1 cellular context compared by ENCODE assay signal in the genomic region with DNA sequence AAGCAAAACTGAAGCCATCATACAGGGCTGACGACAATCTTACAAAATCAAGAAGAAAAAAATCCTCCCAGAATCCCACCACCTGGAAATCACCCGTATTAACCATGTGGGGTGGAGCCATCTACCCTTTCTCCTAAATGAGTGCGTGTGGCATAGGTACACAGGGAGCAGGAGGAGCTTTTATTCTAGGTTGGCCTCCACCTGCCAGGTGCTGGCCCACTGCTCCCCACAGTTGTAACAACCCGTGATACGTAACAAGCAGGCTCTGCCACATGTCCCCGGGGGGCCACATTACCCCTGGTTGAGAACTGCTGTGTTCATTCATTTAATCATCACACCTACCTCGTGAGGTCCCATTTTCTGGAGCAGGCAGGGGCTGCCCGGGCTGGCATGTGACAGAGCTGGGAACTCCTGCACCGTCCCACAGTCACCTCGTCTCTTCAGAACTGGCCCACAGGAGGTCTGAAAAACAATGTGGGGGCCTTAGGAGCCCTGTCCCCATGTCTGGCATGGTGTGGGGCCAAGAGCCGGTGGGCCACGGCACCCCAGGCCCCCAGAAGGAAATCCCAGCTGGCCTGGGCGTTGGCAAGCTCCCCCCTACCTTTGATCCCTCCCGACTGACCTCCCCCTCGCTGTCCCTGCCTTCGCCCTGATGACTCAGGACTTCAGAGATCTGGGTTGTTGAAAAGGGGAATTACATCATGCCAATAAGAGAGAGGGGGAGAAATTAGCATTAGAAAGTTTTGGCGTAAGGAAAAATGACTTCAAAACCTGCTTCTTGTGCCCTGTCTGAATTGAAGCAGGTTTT.
TF ChIP-seq lines count a peak whose summit lies in the region.

No MANE protein-coding gene starts in this region.

TF ChIP-seq in HepG2, 621 proteins besides CTCF, POLR2A, EP300 and RAD21 (continued from another document and continues in another):
- TF ChIP-seq, protein P1, sequence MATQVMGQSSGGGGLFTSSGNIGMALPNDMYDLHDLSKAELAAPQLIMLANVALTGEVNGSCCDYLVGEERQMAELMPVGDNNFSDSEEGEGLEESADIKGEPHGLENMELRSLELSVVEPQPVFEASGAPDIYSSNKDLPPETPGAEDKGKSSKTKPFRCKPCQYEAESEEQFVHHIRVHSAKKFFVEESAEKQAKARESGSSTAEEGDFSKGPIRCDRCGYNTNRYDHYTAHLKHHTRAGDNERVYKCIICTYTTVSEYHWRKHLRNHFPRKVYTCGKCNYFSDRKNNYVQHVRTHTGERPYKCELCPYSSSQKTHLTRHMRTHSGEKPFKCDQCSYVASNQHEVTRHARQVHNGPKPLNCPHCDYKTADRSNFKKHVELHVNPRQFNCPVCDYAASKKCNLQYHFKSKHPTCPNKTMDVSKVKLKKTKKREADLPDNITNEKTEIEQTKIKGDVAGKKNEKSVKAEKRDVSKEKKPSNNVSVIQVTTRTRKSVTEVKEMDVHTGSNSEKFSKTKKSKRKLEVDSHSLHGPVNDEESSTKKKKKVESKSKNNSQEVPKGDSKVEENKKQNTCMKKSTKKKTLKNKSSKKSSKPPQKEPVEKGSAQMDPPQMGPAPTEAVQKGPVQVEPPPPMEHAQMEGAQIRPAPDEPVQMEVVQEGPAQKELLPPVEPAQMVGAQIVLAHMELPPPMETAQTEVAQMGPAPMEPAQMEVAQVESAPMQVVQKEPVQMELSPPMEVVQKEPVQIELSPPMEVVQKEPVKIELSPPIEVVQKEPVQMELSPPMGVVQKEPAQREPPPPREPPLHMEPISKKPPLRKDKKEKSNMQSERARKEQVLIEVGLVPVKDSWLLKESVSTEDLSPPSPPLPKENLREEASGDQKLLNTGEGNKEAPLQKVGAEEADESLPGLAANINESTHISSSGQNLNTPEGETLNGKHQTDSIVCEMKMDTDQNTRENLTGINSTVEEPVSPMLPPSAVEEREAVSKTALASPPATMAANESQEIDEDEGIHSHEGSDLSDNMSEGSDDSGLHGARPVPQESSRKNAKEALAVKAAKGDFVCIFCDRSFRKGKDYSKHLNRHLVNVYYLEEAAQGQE (IDR thresholded peaks at IDR 0.05; ENCODE audit: borderline replicate concordance in 1 of 2, low read depth in 1 of 2, low read length in 2 of 2) = no peak
- TF ChIP-seq RORA (CRISPR knock-in tag; IDR thresholded peaks at IDR 0.05) (no peak), ZNF761 (CRISPR knock-in tag; conservative IDR thresholded peaks at IDR 0.05) (no peak), HOXA7 (CRISPR knock-in tag; IDR thresholded peaks at IDR 0.05) (no peak), ESRRA (CRISPR knock-in tag; IDR thresholded peaks at IDR 0.05; ENCODE audit: low read depth) (0 out of 2 replicates have a peak, but pooled peaks have one; percentile 37), DMAP1 (CRISPR knock-in tag; IDR thresholded peaks at IDR 0.05) (no peak), HOXA3 (CRISPR knock-in tag; IDR thresholded peaks at IDR 0.05) (peak; percentile 61; the same call in 1 of the 2 replicates), ERF (CRISPR knock-in tag; IDR thresholded peaks at IDR 0.05) (0 out of 2 replicates have a peak, but pooled peaks have one; percentile 18), POLR2AphosphoS2 (IDR thresholded peaks at IDR 0.05; ENCODE audit: low read depth, low read length) (0 out of 2 replicates have a peak, but pooled peaks have one; percentile 37), ZBTB7A (CRISPR knock-in tag; IDR thresholded peaks at IDR 0.05) (peak; percentile 93), ZFP90 (CRISPR knock-in tag; IDR thresholded peaks at IDR 0.05; ENCODE audit: borderline replicate concordance) (no peak; the same call in 1 of the 2 replicates), SAFB2 (CRISPR knock-in tag; IDR thresholded peaks at IDR 0.05; ENCODE audit: borderline replicate concordance, low read depth) (no peak), ZNF576 (CRISPR knock-in tag; IDR thresholded peaks at IDR 0.05) (no peak), ATF5 (CRISPR knock-in tag; IDR thresholded peaks at IDR 0.05; ENCODE audit: low read depth) (peak; percentile 64; the same call in 1 of the 2 replicates), HIVEP1 (CRISPR knock-in tag; IDR thresholded peaks at IDR 0.05) (peak; percentile 91), PCBP2 (optimal IDR thresholded peaks at IDR 0.05; ENCODE audit: low read depth, low read length, poor library complexity, severe bottlenecking) (peak; percentile 75), TBL1XR1 (IDR thresholded peaks at IDR 0.05; ENCODE audit: borderline replicate concordance, low read length, partially characterized antibody) (peak; percentile 66), BRCA1 (CRISPR knock-in tag; IDR thresholded peaks at IDR 0.05) (peak; percentile 51; the same call in 1 of the 2 replicates), ZNF678 (CRISPR knock-in tag; IDR thresholded peaks at IDR 0.05) (no peak), ZNF124 (CRISPR knock-in tag; IDR thresholded peaks at IDR 0.05) (no peak), TCF7 (IDR thresholded peaks at IDR 0.05; ENCODE audit: low read depth) (peak; percentile 94), ZNF891 (CRISPR knock-in tag; IDR thresholded peaks at IDR 0.05) (peak; percentile 37; the same call in 1 of the 2 replicates), HMG20B (CRISPR knock-in tag; conservative IDR thresholded peaks at IDR 0.05) (0 out of 2 replicates have a peak, but pooled peaks have one; percentile 37), ZNF264 (CRISPR knock-in tag; IDR thresholded peaks at IDR 0.05) (peak; percentile 68; the same call in 1 of the 2 replicates), IRF1 (CRISPR knock-in tag; IDR thresholded peaks at IDR 0.05; ENCODE audit: low read depth) (no peak)
- TF ChIP-seq, protein P2, sequence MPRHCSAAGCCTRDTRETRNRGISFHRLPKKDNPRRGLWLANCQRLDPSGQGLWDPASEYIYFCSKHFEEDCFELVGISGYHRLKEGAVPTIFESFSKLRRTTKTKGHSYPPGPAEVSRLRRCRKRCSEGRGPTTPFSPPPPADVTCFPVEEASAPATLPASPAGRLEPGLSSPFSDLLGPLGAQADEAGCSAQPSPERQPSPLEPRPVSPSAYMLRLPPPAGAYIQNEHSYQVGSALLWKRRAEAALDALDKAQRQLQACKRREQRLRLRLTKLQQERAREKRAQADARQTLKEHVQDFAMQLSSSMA (CRISPR knock-in tag; IDR thresholded peaks at IDR 0.05) = no peak
- TF ChIP-seq, protein P3, sequence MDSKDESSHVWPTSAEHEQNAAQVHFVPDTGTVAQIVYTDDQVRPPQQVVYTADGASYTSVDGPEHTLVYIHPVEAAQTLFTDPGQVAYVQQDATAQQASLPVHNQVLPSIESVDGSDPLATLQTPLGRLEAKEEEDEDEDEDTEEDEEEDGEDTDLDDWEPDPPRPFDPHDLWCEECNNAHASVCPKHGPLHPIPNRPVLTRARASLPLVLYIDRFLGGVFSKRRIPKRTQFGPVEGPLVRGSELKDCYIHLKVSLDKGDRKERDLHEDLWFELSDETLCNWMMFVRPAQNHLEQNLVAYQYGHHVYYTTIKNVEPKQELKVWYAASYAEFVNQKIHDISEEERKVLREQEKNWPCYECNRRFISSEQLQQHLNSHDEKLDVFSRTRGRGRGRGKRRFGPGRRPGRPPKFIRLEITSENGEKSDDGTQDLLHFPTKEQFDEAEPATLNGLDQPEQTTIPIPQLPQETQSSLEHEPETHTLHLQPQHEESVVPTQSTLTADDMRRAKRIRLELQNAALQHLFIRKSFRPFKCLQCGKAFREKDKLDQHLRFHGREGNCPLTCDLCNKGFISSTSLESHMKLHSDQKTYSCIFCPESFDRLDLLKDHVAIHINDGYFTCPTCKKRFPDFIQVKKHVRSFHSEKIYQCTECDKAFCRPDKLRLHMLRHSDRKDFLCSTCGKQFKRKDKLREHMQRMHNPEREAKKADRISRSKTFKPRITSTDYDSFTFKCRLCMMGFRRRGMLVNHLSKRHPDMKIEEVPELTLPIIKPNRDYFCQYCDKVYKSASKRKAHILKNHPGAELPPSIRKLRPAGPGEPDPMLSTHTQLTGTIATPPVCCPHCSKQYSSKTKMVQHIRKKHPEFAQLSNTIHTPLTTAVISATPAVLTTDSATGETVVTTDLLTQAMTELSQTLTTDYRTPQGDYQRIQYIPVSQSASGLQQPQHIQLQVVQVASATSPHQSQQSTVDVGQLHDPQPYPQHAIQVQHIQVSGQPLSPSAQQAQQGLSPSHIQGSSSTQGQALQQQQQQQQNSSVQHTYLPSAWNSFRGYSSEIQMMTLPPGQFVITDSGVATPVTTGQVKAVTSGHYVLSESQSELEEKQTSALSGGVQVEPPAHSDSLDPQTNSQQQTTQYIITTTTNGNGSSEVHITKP (CRISPR knock-in tag; IDR thresholded peaks at IDR 0.05; ENCODE audit: low read depth) = 0 out of 2 replicates have a peak, but pooled peaks have one; percentile 46
- TF ChIP-seq, protein P4, sequence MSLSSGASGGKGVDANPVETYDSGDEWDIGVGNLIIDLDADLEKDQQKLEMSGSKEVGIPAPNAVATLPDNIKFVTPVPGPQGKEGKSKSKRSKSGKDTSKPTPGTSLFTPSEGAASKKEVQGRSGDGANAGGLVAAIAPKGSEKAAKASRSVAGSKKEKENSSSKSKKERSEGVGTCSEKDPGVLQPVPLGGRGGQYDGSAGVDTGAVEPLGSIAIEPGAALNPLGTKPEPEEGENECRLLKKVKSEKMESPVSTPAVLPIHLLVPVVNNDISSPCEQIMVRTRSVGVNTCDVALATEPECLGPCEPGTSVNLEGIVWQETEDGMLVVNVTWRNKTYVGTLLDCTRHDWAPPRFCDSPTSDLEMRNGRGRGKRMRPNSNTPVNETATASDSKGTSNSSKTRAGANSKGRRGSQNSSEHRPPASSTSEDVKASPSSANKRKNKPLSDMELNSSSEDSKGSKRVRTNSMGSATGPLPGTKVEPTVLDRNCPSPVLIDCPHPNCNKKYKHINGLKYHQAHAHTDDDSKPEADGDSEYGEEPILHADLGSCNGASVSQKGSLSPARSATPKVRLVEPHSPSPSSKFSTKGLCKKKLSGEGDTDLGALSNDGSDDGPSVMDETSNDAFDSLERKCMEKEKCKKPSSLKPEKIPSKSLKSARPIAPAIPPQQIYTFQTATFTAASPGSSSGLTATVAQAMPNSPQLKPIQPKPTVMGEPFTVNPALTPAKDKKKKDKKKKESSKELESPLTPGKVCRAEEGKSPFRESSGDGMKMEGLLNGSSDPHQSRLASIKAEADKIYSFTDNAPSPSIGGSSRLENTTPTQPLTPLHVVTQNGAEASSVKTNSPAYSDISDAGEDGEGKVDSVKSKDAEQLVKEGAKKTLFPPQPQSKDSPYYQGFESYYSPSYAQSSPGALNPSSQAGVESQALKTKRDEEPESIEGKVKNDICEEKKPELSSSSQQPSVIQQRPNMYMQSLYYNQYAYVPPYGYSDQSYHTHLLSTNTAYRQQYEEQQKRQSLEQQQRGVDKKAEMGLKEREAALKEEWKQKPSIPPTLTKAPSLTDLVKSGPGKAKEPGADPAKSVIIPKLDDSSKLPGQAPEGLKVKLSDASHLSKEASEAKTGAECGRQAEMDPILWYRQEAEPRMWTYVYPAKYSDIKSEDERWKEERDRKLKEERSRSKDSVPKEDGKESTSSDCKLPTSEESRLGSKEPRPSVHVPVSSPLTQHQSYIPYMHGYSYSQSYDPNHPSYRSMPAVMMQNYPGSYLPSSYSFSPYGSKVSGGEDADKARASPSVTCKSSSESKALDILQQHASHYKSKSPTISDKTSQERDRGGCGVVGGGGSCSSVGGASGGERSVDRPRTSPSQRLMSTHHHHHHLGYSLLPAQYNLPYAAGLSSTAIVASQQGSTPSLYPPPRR (CRISPR knock-in tag; IDR thresholded peaks at IDR 0.05; ENCODE audit: borderline replicate concordance) = peak; percentile 56; the same call in 1 of the 2 replicates
- TF ChIP-seq, protein P5, sequence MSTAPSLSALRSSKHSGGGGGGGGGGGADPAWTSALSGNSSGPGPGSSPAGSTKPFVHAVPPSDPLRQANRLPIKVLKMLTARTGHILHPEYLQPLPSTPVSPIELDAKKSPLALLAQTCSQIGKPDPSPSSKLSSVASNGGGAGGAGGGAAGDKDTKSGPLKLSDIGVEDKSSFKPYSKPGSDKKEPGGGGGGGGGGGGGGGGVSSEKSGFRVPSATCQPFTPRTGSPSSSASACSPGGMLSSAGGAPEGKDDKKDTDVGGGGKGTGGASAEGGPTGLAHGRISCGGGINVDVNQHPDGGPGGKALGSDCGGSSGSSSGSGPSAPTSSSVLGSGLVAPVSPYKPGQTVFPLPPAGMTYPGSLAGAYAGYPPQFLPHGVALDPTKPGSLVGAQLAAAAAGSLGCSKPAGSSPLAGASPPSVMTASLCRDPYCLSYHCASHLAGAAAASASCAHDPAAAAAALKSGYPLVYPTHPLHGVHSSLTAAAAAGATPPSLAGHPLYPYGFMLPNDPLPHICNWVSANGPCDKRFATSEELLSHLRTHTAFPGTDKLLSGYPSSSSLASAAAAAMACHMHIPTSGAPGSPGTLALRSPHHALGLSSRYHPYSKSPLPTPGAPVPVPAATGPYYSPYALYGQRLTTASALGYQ (CRISPR knock-in tag; IDR thresholded peaks at IDR 0.05) = no peak
- TF ChIP-seq, protein P6, sequence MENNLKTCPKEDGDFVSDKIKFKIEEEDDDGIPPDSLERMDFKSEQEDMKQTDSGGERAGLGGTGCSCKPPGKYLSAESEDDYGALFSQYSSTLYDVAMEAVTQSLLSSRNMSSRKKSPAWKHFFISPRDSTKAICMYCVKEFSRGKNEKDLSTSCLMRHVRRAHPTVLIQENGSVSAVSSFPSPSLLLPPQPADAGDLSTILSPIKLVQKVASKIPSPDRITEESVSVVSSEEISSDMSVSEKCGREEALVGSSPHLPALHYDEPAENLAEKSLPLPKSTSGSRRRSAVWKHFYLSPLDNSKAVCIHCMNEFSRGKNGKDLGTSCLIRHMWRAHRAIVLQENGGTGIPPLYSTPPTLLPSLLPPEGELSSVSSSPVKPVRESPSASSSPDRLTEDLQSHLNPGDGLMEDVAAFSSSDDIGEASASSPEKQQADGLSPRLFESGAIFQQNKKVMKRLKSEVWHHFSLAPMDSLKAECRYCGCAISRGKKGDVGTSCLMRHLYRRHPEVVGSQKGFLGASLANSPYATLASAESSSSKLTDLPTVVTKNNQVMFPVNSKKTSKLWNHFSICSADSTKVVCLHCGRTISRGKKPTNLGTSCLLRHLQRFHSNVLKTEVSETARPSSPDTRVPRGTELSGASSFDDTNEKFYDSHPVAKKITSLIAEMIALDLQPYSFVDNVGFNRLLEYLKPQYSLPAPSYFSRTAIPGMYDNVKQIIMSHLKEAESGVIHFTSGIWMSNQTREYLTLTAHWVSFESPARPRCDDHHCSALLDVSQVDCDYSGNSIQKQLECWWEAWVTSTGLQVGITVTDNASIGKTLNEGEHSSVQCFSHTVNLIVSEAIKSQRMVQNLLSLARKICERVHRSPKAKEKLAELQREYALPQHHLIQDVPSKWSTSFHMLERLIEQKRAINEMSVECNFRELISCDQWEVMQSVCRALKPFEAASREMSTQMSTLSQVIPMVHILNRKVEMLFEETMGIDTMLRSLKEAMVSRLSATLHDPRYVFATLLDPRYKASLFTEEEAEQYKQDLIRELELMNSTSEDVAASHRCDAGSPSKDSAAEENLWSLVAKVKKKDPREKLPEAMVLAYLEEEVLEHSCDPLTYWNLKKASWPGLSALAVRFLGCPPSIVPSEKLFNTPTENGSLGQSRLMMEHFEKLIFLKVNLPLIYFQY (CRISPR knock-in tag; IDR thresholded peaks at IDR 0.05; ENCODE audit: borderline replicate concordance) = no peak
